ENCODE assay signal across 8 cellular contexts in genomic region chr1:38006008-38006828, GRCh38. TPM values are rescaled to one million over a fixed set of nuclear protein-coding genes. Genes with fewer than 3 reads are reported as not detected.
DNase-seq lines count a peak whose midpoint lies in the region; ATAC-seq and TF ChIP-seq lines count a peak whose summit lies in the region.

No MANE protein-coding gene starts in this region.

- H3K9me3 ChIP-seq in HAP-1 (no peaks in the 10 kb centered on the region), right cardiac atrium (ENCODE audit: control insufficient read depth, low read length) (no peaks in the 10 kb centered on the region), skeletal muscle satellite cell (replicated peaks; ENCODE audit: low read length) (no peaks in the 10 kb centered on the region)

- H3K27ac ChIP-seq in right cardiac atrium (ENCODE audit: low read length), result peak overlapping the region; percentile 32

- intact Hi-C loops in activated CD8-positive, alpha-beta T cell treated with anti-CD3 and anti-CD28 coated beads for 36 hours (cut with micrococcal nuclease), result no loop called here
- intact Hi-C loops in right cardiac atrium (cut with DNase I), result no loop called here

- H3K9ac ChIP-seq in skeletal muscle satellite cell (ENCODE audit: low read depth, low read length), result no peak overlapping the region

- CTCF ChIA-PET in activated CD8-positive, alpha-beta T cell treated with anti-CD3 and anti-CD28 coated beads for 36 hours (lab: Charles Lee), result interaction anchor here (10.4 kb wide), 1 partner anchor 14 kb away, joined by 99 read pairs; the partner anchor contains the start of gene SF3A3

- no peak for TF ChIP-seq CTCF in activated CD8-positive, alpha-beta T cell treated with anti-CD3 and anti-CD28 coated beads for 36 hours (IDR thresholded peaks at IDR 0.05)

- peak overlapping the region; percentile 49 for H3K4me3 Mint-ChIP-seq in activated CD8-positive, alpha-beta T cell treated with anti-CD3 and anti-CD28 coated beads for 36 hours

- no peaks in the 10 kb centered on the region for H3K27me3 Mint-ChIP-seq in activated CD8-positive, alpha-beta T cell treated with anti-CD3 and anti-CD28 coated beads for 36 hours

- peak overlapping the region; percentile 50 for H3K4me2 ChIP-seq in skeletal muscle satellite cell (ENCODE audit: low read length)

- no peaks in the 10 kb centered on the region for H3K9me3 Mint-ChIP-seq in activated CD8-positive, alpha-beta T cell treated with anti-CD3 and anti-CD28 coated beads for 36 hours

- ATAC-seq in activated CD8-positive, alpha-beta T cell treated with anti-CD3 and anti-CD28 coated beads for 36 hours, result no peak
- ATAC-seq in right cardiac atrium, result peak; percentile 22 to 24
- no peak for ATAC-seq in GM21447 (IDR thresholded peaks at IDR 0.05; ENCODE audit: unreplicated experiment)

- peak overlapping the region; percentile 50 for H3K27ac Mint-ChIP-seq in activated CD8-positive, alpha-beta T cell treated with anti-CD3 and anti-CD28 coated beads for 36 hours

- H3K36me3 ChIP-seq in HAP-1 (replicated peaks), result no peaks in the 10 kb centered on the region
- no peaks in the 10 kb centered on the region for H3K36me3 ChIP-seq in skeletal muscle satellite cell (ENCODE audit: insufficient read depth, low read length)

- H3K27me3 ChIP-seq in HAP-1 (ENCODE audit: low read depth) (no peaks in the 10 kb centered on the region), right cardiac atrium (ENCODE audit: control insufficient read depth, insufficient read depth) (no peaks in the 10 kb centered on the region), skeletal muscle satellite cell (ENCODE audit: control insufficient read depth, insufficient read depth, low read length) (no peaks in the 10 kb centered on the region)

- H3K4me1 Mint-ChIP-seq in activated CD8-positive, alpha-beta T cell treated with anti-CD3 and anti-CD28 coated beads for 36 hours (ENCODE audit: low read depth), result peaks cover 50% of the 10 kb centered on the region

- in situ Hi-C loops in HAP-1 (cut with MboI; ENCODE audit: low sequenced_read_pairs), result no loop called here

- WGBS in right cardiac atrium, result 56% methylated on average over 12 of the region's 12 CpGs

- peak overlapping the region; percentile 11 for H3K4me3 ChIP-seq in HAP-1
- H3K4me3 ChIP-seq in right cardiac atrium (ENCODE audit: low read length), result no peak overlapping the region
- H3K4me3 ChIP-seq in skeletal muscle satellite cell (ENCODE audit: low read length), result peak overlapping the region; percentile 35

- POLR2A ChIA-PET in activated CD8-positive, alpha-beta T cell treated with anti-CD3 and anti-CD28 coated beads for 36 hours (lab: Charles Lee), result no interaction called here

- H3K36me3 Mint-ChIP-seq in activated CD8-positive, alpha-beta T cell treated with anti-CD3 and anti-CD28 coated beads for 36 hours (ENCODE audit: low read depth), result peaks cover 15% of the 10 kb centered on the region

- DNase-seq in HAP-1 (ENCODE audit: low spot score in 2 of 2), result no peak
- DNase-seq in activated CD8-positive, alpha-beta T cell treated with anti-CD3 and anti-CD28 coated beads for 36 hours, result no peak
- DNase-seq in right cardiac atrium, result peak in 1 of 3 donors; percentile 77
- no peak for DNase-seq in DMS79 (lab: John Stamatoyannopoulos, UW)
- no peak for DNase-seq in germinal center (ENCODE audit: low spot score)
- no peak for DNase-seq in COLO668 (lab: John Stamatoyannopoulos, UW; ENCODE audit: unreplicated experiment)

- peaks cover 3% of the 10 kb centered on the region; the same call in 1 of the 2 replicates for H3K4me1 ChIP-seq in HAP-1
- peaks cover 10% of the 10 kb centered on the region for H3K4me1 ChIP-seq in right cardiac atrium (ENCODE audit: control insufficient read depth, insufficient read depth, low read length)
- H3K4me1 ChIP-seq in skeletal muscle satellite cell (ENCODE audit: control insufficient read depth, insufficient read depth, low read length), result peaks cover 41% of the 10 kb centered on the region

RNA-seq across cellular contexts. Expression of gene FHL3, which starts 0.9 kb away (rescaled TPM):
- 10 to 100 TPM; 26.6 to 26.7 TPM for total RNA-seq in activated CD8-positive, alpha-beta T cell treated with anti-CD3 and anti-CD28 coated beads for 36 hours
- 10 to 100 TPM in 1 of 4 donors, 1 to 10 TPM in 3; 8.1 to 15.6 (median 9.1) TPM for total RNA-seq in right cardiac atrium
- polyA plus RNA-seq in right cardiac atrium, result 9.7 TPM
- total RNA-seq in skeletal muscle satellite cell (2012; rRNA removed), result 13.1 and 17.2 TPM in 2 replicates

RNA-seq across cellular contexts. Expression of gene UTP11, which starts 6.3 kb away (rescaled TPM):
- total RNA-seq in activated CD8-positive, alpha-beta T cell treated with anti-CD3 and anti-CD28 coated beads for 36 hours, result 10 to 100 TPM; 58.1 to 60.6 TPM
- 10 to 100 TPM; 25.5 to 31.9 (median 30.0) TPM for total RNA-seq in right cardiac atrium
- polyA plus RNA-seq in right cardiac atrium, result 34.5 TPM
- 61.4 and 67.7 TPM in 2 replicates for total RNA-seq in skeletal muscle satellite cell (2012; rRNA removed)

RNA-seq across cellular contexts. Expression of gene SF3A3, which starts 16.4 kb away (rescaled TPM):
- total RNA-seq in activated CD8-positive, alpha-beta T cell treated with anti-CD3 and anti-CD28 coated beads for 36 hours, result 10 to 100 TPM; 94.9 to 96.7 TPM
- total RNA-seq in right cardiac atrium, result 10 to 100 TPM; 25.2 to 34.1 (median 31.0) TPM
- polyA plus RNA-seq in right cardiac atrium, result 14.4 TPM
- total RNA-seq in skeletal muscle satellite cell (2012; rRNA removed), result 77.5 and 94.6 TPM in 2 replicates

RNA-seq across cellular contexts. Expression of gene POU3F1, which starts 40.4 kb away (rescaled TPM):
- total RNA-seq in activated CD8-positive, alpha-beta T cell treated with anti-CD3 and anti-CD28 coated beads for 36 hours, result under 1 TPM in 1 of 2 experiments, not detected in 1; 0.16 TPM
- under 1 TPM in 3 of 4 donors, not detected in 1; 0.09 to 0.17 (median 0.17) TPM for total RNA-seq in right cardiac atrium
- polyA plus RNA-seq in right cardiac atrium, result 0.07 TPM
- total RNA-seq in skeletal muscle satellite cell (2012; rRNA removed), result 0.22 TPM in 1 of 2 replicates, not detected in the other

RNA-seq across cellular contexts. Expression of gene INPP5B, which starts 59.4 kb away (rescaled TPM):
- 10 to 100 TPM; 27.7 to 29.1 TPM for total RNA-seq in activated CD8-positive, alpha-beta T cell treated with anti-CD3 and anti-CD28 coated beads for 36 hours
- 10 to 100 TPM; 16.4 to 22.4 (median 17.6) TPM for total RNA-seq in right cardiac atrium
- 11.7 TPM for polyA plus RNA-seq in right cardiac atrium
- total RNA-seq in skeletal muscle satellite cell (2012; rRNA removed), result 24.5 and 25.3 TPM in 2 replicates

Comparison
In these comparisons a context has a peak if more than half of its experiments do, and no peak if none do; other contexts are left out.
1. ATAC-seq: peak in right cardiac atrium (2 of 2); none in activated CD8-positive, alpha-beta T cell treated with anti-CD3 and anti-CD28 coated beads for 36 hours (single experiment) and GM21447 (single experiment).